In the genomic region with DNA sequence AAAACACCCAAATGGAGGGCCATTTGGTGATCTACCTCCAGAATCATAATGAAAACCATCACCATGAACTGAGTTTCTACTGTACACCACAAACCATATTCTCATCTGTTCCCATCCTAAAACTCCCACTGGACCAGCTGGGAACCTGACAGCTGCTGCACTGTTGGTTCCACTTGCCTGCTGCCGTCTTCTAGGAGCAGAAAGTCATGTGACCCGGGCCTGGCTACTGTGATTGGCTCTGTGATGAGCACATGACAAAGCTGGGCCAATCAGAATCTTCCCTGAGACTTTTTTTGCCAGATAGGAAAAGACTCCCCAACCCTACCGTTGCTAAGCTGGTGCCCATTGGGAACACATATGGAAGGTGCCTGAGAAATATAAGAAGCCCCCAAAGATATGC, we compare ENCODE assay signal across 1 cellular context.
TF ChIP-seq lines count a peak whose summit lies in the region.

No MANE protein-coding gene starts in this region.

TF ChIP-seq in HepG2, 621 proteins besides CTCF, POLR2A, EP300 and RAD21 (continued from another document and continues in another):
- TF ChIP-seq USF2 (IDR thresholded peaks at IDR 0.05; ENCODE audit: low read depth, low read length) (peak; percentile 50), USF2 (CRISPR knock-in tag; IDR thresholded peaks at IDR 0.05; ENCODE audit: borderline replicate concordance) (peak; percentile 44; the same call in 1 of the 2 replicates), ZBTB21 (CRISPR knock-in tag; IDR thresholded peaks at IDR 0.05) (no peak), HNRNPK (IDR thresholded peaks at IDR 0.05; ENCODE audit: low read depth, low read length, poor library complexity, severe bottlenecking) (no peak), ZNF20 (CRISPR knock-in tag; IDR thresholded peaks at IDR 0.05) (no peak), RAD51 (IDR thresholded peaks at IDR 0.05; ENCODE audit: borderline replicate concordance) (peak; percentile 59; the same call in 1 of the 2 replicates), KDM4B (CRISPR knock-in tag; IDR thresholded peaks at IDR 0.05) (no peak), SP4 (CRISPR knock-in tag; IDR thresholded peaks at IDR 0.05) (no peak), FUBP1 (CRISPR knock-in tag; IDR thresholded peaks at IDR 0.05; ENCODE audit: borderline replicate concordance) (0 out of 2 replicates have a peak, but pooled peaks have one; percentile 42), MEF2D (CRISPR knock-in tag; IDR thresholded peaks at IDR 0.05) (no peak), ZNF781 (CRISPR knock-in tag; IDR thresholded peaks at IDR 0.05; ENCODE audit: borderline replicate concordance, not compliant biosample characterization) (no peak), ZNF33B (CRISPR knock-in tag; IDR thresholded peaks at IDR 0.05) (0 out of 2 replicates have a peak, but pooled peaks have one; percentile 36), HOMEZ (CRISPR knock-in tag; IDR thresholded peaks at IDR 0.05; ENCODE audit: low read depth) (no peak), NFKB2 (CRISPR knock-in tag; IDR thresholded peaks at IDR 0.05; ENCODE audit: borderline replicate concordance) (no peak), WIZ (CRISPR knock-in tag; IDR thresholded peaks at IDR 0.05) (no peak), PAWR (CRISPR knock-in tag; IDR thresholded peaks at IDR 0.05; ENCODE audit: borderline replicate concordance) (no peak), CEBPG (CRISPR knock-in tag; IDR thresholded peaks at IDR 0.05) (no peak), CHD2 (IDR thresholded peaks at IDR 0.05; ENCODE audit: low read depth, low read length) (no peak), SKI (IDR thresholded peaks at IDR 0.05; ENCODE audit: partially characterized antibody) (no peak), DNMT1 (CRISPR knock-in tag; IDR thresholded peaks at IDR 0.05) (no peak), HOXA5 (CRISPR knock-in tag; IDR thresholded peaks at IDR 0.05) (no peak), NFATC3 (CRISPR knock-in tag; IDR thresholded peaks at IDR 0.05) (no peak), MEIS1 (CRISPR knock-in tag; IDR thresholded peaks at IDR 0.05; ENCODE audit: borderline replicate concordance) (no peak), TBX3 (IDR thresholded peaks at IDR 0.05; ENCODE audit: borderline replicate concordance) (no peak), MTA3 (CRISPR knock-in tag; IDR thresholded peaks at IDR 0.05) (no peak), JARID2 (CRISPR knock-in tag; IDR thresholded peaks at IDR 0.05; ENCODE audit: insufficient replicate concordance) (no peak), ZNF547 (CRISPR knock-in tag; IDR thresholded peaks at IDR 0.05) (0 out of 2 replicates have a peak, but pooled peaks have one; percentile 33), NR2F2 (IDR thresholded peaks at IDR 0.05; ENCODE audit: borderline replicate concordance, low read depth) (no peak), ZNF451 (CRISPR knock-in tag; IDR thresholded peaks at IDR 0.05) (no peak), HNRNPUL1 (IDR thresholded peaks at IDR 0.05; ENCODE audit: low read depth, low read length) (no peak), SMAD9 (CRISPR knock-in tag; IDR thresholded peaks at IDR 0.05) (no peak; the same call in 1 of the 2 replicates), ZSCAN20 (CRISPR knock-in tag; IDR thresholded peaks at IDR 0.05; ENCODE audit: borderline replicate concordance) (no peak), XRCC5 (optimal IDR thresholded peaks at IDR 0.05; ENCODE audit: low read length) (peak; percentile 25), NFYC (CRISPR knock-in tag; IDR thresholded peaks at IDR 0.05) (peak; percentile 59), TMF1 (CRISPR knock-in tag; IDR thresholded peaks at IDR 0.05; ENCODE audit: low read depth) (no peak), ZNF382 (CRISPR knock-in tag; IDR thresholded peaks at IDR 0.05; ENCODE audit: borderline replicate concordance) (no peak), SMARCC2 (IDR thresholded peaks at IDR 0.05) (no peak), CEBPZ (IDR thresholded peaks at IDR 0.05; ENCODE audit: low read length) (no peak), FOXK2 (IDR thresholded peaks at IDR 0.05) (no peak), NRL (CRISPR knock-in tag; IDR thresholded peaks at IDR 0.05; ENCODE audit: borderline replicate concordance) (no peak), ZNF790 (CRISPR knock-in tag; IDR thresholded peaks at IDR 0.05; ENCODE audit: borderline replicate concordance) (no peak), HDAC2 (CRISPR knock-in tag; IDR thresholded peaks at IDR 0.05) (no peak), RBM22 (optimal IDR thresholded peaks at IDR 0.05; ENCODE audit: low read length) (no peak), ZNF773 (CRISPR knock-in tag; IDR thresholded peaks at IDR 0.05; ENCODE audit: borderline replicate concordance) (no peak), SIN3A (IDR thresholded peaks at IDR 0.05; ENCODE audit: borderline replicate concordance, low read depth, low read length) (0 out of 2 replicates have a peak, but pooled peaks have one; percentile 45), NFYB (CRISPR knock-in tag; IDR thresholded peaks at IDR 0.05) (peak; percentile 76)
- TF ChIP-seq, protein P1, sequence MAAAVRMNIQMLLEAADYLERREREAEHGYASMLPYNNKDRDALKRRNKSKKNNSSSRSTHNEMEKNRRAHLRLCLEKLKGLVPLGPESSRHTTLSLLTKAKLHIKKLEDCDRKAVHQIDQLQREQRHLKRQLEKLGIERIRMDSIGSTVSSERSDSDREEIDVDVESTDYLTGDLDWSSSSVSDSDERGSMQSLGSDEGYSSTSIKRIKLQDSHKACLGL (CRISPR knock-in tag; IDR thresholded peaks at IDR 0.05) = no peak
- TF ChIP-seq, protein P2, sequence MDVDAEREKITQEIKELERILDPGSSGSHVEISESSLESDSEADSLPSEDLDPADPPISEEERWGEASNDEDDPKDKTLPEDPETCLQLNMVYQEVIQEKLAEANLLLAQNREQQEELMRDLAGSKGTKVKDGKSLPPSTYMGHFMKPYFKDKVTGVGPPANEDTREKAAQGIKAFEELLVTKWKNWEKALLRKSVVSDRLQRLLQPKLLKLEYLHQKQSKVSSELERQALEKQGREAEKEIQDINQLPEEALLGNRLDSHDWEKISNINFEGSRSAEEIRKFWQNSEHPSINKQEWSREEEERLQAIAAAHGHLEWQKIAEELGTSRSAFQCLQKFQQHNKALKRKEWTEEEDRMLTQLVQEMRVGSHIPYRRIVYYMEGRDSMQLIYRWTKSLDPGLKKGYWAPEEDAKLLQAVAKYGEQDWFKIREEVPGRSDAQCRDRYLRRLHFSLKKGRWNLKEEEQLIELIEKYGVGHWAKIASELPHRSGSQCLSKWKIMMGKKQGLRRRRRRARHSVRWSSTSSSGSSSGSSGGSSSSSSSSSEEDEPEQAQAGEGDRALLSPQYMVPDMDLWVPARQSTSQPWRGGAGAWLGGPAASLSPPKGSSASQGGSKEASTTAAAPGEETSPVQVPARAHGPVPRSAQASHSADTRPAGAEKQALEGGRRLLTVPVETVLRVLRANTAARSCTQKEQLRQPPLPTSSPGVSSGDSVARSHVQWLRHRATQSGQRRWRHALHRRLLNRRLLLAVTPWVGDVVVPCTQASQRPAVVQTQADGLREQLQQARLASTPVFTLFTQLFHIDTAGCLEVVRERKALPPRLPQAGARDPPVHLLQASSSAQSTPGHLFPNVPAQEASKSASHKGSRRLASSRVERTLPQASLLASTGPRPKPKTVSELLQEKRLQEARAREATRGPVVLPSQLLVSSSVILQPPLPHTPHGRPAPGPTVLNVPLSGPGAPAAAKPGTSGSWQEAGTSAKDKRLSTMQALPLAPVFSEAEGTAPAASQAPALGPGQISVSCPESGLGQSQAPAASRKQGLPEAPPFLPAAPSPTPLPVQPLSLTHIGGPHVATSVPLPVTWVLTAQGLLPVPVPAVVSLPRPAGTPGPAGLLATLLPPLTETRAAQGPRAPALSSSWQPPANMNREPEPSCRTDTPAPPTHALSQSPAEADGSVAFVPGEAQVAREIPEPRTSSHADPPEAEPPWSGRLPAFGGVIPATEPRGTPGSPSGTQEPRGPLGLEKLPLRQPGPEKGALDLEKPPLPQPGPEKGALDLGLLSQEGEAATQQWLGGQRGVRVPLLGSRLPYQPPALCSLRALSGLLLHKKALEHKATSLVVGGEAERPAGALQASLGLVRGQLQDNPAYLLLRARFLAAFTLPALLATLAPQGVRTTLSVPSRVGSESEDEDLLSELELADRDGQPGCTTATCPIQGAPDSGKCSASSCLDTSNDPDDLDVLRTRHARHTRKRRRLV (CRISPR knock-in tag; IDR thresholded peaks at IDR 0.05) = no peak
- TF ChIP-seq, protein P3, sequence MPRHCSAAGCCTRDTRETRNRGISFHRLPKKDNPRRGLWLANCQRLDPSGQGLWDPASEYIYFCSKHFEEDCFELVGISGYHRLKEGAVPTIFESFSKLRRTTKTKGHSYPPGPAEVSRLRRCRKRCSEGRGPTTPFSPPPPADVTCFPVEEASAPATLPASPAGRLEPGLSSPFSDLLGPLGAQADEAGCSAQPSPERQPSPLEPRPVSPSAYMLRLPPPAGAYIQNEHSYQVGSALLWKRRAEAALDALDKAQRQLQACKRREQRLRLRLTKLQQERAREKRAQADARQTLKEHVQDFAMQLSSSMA (CRISPR knock-in tag; IDR thresholded peaks at IDR 0.05) = no peak
- TF ChIP-seq, protein P4, sequence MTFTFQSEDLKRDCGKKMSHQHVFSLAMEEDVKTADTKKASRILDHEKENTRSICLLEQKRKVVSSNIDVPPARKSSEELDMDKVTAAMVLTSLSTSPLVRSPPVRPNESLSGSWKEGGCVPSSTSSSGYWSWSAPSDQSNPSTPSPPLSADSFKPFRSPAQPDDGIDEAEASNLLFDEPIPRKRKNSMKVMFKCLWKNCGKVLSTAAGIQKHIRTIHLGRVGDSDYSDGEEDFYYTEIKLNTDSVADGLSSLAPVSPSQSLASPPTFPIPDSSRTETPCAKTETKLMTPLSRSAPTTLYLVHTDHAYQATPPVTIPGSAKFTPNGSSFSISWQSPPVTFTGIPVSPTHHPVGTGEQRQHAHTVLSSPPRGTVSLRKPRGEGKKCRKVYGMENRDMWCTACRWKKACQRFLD (CRISPR knock-in tag; IDR thresholded peaks at IDR 0.05; ENCODE audit: borderline replicate concordance) = no peak
